ENCODE assay signal across 17 cellular contexts in genomic region chr7:25559581-25560367, GRCh38.
A peak's percentile ranks its signal among the peaks of the same experiment; 100 is the strongest.
DNase-seq lines count a peak whose midpoint lies in the region; ATAC-seq, FAIRE-seq and TF ChIP-seq lines count a peak whose summit lies in the region.
"Had no signal": no experiment of that assay in that cellular context is flagged by ENCODE, and none has a peak within 500 bp of the region (broad histone marks: within the 10 kb centered on the region; RNA-seq: fewer than 3 reads in every experiment).

No MANE protein-coding gene starts in this region.

- ATAC-seq in HepG2, result no peak
- no peak for ATAC-seq in right lobe of liver
- peak; percentile 28 for ATAC-seq in stimulated activated memory B cell treated with anti-CD40 and anti-IgM and Interleukin-4, amounts not matched to agents 10 μg/mL and 1 μg/mL and 100 μg/mL, for 72 hours
- ATAC-seq: GM23338 had no signal

- no peak overlapping the region for H3K23ac ChIP-seq in mesendoderm (ENCODE audit: low read length)

- H3K27me3 Mint-ChIP-seq in stimulated activated memory B cell treated with anti-CD40 and anti-IgM and Interleukin-4, amounts not matched to agents 10 μg/mL and 1 μg/mL and 100 μg/mL, for 72 hours, result peaks cover 31% of the 10 kb centered on the region
- peaks cover 7 to 15% of the 10 kb centered on the region in 2 donors for H3K27me3 Mint-ChIP-seq in CD8-positive, alpha-beta memory T cell

- H2AFZ ChIP-seq in HepG2 (ENCODE audit: low read length), result no peak overlapping the region
- H2AFZ ChIP-seq: GM23338 had no signal

- DNase-seq in HepG2 (ENCODE audit: low spot score), result no peak
- DNase-seq in right lobe of liver, result no peak
- peak; percentile 27 for DNase-seq in astrocyte of the hippocampus (ENCODE audit: low read depth, low spot score)
- DNase-seq in mesendoderm, result peak; percentile 85
- no peak for DNase-seq in CD8-positive, alpha-beta memory T cell
- no peak for DNase-seq in GDM1 (lab: John Stamatoyannopoulos, UW)
- no peak for DNase-seq in NCI-H1092 treated with DMSO at 0.1 percent for 48 hours (lab: John Stamatoyannopoulos, UW)
- DNase-seq: Calu3; CD4-positive, CD25-positive, alpha-beta regulatory T cell; DMS 273 treated with DMSO at 0.1 percent for 48 hours; H7 had no signal

- no peak for TF ChIP-seq RAD21 in HepG2 (CRISPR knock-in tag; IDR thresholded peaks at IDR 0.05)

- no peak overlapping the region for H3K27ac ChIP-seq in HepG2 (ENCODE audit: extremely low read length, insufficient read depth, low read length)
- no peak overlapping the region for H3K27ac ChIP-seq in right lobe of liver
- no peak overlapping the region for H3K27ac ChIP-seq in mesendoderm (ENCODE audit: low read depth, low read length)
- no peak overlapping the region for H3K27ac ChIP-seq in CD8-positive, alpha-beta memory T cell (ENCODE audit: low read depth, low read length)
- H3K27ac ChIP-seq: 22Rv1, BLaER1 had no signal

- no peak overlapping the region for H2BK5ac ChIP-seq in mesendoderm (ENCODE audit: low read length)

- POLR2A ChIA-PET in HepG2 (lab: Yijun Ruan, JAX), result no interaction called here
- POLR2A ChIA-PET in CD8-positive, alpha-beta memory T cell (lab: Charles Lee), result no interaction called here

- TF ChIP-seq POLR2A in HepG2 (IDR thresholded peaks at IDR 0.05; ENCODE audit: insufficient read depth in 1 of 2, low read depth in 2 of 2, low read length in 2 of 2), result no peak
- TF ChIP-seq POLR2A in right lobe of liver (IDR thresholded peaks at IDR 0.05), result no peak

- no peaks in the 10 kb centered on the region for H3K36me3 Mint-ChIP-seq in stimulated activated memory B cell treated with anti-CD40 and anti-IgM and Interleukin-4, amounts not matched to agents 10 μg/mL and 1 μg/mL and 100 μg/mL, for 72 hours
- no peaks in the 10 kb centered on the region for H3K36me3 Mint-ChIP-seq in CD8-positive, alpha-beta memory T cell
- H3K36me3 Mint-ChIP-seq: CD4-positive, CD25-positive, alpha-beta regulatory T cell had no signal

- H3K79me1 ChIP-seq in mesendoderm (ENCODE audit: low read length), result no peaks in the 10 kb centered on the region

- no peak overlapping the region for H3K27ac Mint-ChIP-seq in stimulated activated memory B cell treated with anti-CD40 and anti-IgM and Interleukin-4, amounts not matched to agents 10 μg/mL and 1 μg/mL and 100 μg/mL, for 72 hours
- H3K27ac Mint-ChIP-seq in CD8-positive, alpha-beta memory T cell, result no peak overlapping the region
- H3K27ac Mint-ChIP-seq: CD4-positive, CD25-positive, alpha-beta regulatory T cell; GM23338 had no signal

- peaks cover 2 to 27% of the 10 kb centered on the region in 2 experiments; a peak in 3 of 5 replicates for H3K27me3 ChIP-seq in HepG2 (ENCODE audit: control insufficient read depth in 1 of 2, insufficient read depth in 2 of 2, low read length in 2 of 2)
- no peaks in the 10 kb centered on the region for H3K27me3 ChIP-seq in right lobe of liver
- no peaks in the 10 kb centered on the region for H3K27me3 ChIP-seq in mesendoderm (ENCODE audit: insufficient read depth, low read length, poor library complexity)
- no peaks in the 10 kb centered on the region for H3K27me3 ChIP-seq in CD8-positive, alpha-beta memory T cell (ENCODE audit: insufficient read depth, low read length, poor library complexity, severe bottlenecking)
- H3K27me3 ChIP-seq: BLaER1 had no signal

- intact Hi-C loops in HepG2 (cut with micrococcal nuclease; ENCODE audit: unreplicated experiment), result loop anchor here (10.0 kb wide), 1 partner anchor 375 kb away; a partner anchor contains a TSS
- intact Hi-C loops in right lobe of liver (cut with DNase I), result loop anchor here (5.0 kb wide), 3 partner anchors 162 to 302 kb away; no protein-coding TSS in a partner anchor

- no TSS peak for BruUV-seq in HepG2 (replicated peaks; lab: Mats Ljungman, UMichigan)

- H3K4me2 ChIP-seq in HepG2 (ENCODE audit: low read depth, low read length) (no peak overlapping the region), mesendoderm (ENCODE audit: low read length) (no peak overlapping the region)
- H3K4me2 ChIP-seq: BLaER1, GM23338 had no signal

- no peak overlapping the region for H2AK5ac ChIP-seq in mesendoderm (ENCODE audit: low read length)

- no peaks in the 10 kb centered on the region for H3K36me3 ChIP-seq in HepG2 (replicated peaks in 1 of 2; ENCODE audit: control insufficient read depth in 1 of 2, insufficient read depth in 2 of 2, low read length in 2 of 2)
- H3K36me3 ChIP-seq in right lobe of liver, result no peaks in the 10 kb centered on the region
- no peaks in the 10 kb centered on the region for H3K36me3 ChIP-seq in mesendoderm (ENCODE audit: control insufficient read depth, insufficient read depth, low read length)
- no peaks in the 10 kb centered on the region for H3K36me3 ChIP-seq in CD8-positive, alpha-beta memory T cell (ENCODE audit: insufficient read depth, low read length)
- H3K36me3 ChIP-seq: BLaER1 had no signal

- H3K4me3 ChIP-seq in HepG2 (replicated peaks in 1 of 3; ENCODE audit: insufficient read depth in 1 of 3, low read depth in 2 of 3, low read length in 3 of 3), result no peak overlapping the region
- H3K4me3 ChIP-seq in right lobe of liver, result no peak overlapping the region
- H3K4me3 ChIP-seq in mesendoderm (ENCODE audit: low read length), result no peak overlapping the region
- no peak overlapping the region for H3K4me3 ChIP-seq in CD8-positive, alpha-beta memory T cell (ENCODE audit: low read length)
- H3K4me3 ChIP-seq: BLaER1, GM23338 had no signal

- H3K4me3 Mint-ChIP-seq in stimulated activated memory B cell treated with anti-CD40 and anti-IgM and Interleukin-4, amounts not matched to agents 10 μg/mL and 1 μg/mL and 100 μg/mL, for 72 hours, result no peak overlapping the region
- no peak overlapping the region for H3K4me3 Mint-ChIP-seq in CD8-positive, alpha-beta memory T cell
- H3K4me3 Mint-ChIP-seq: CD4-positive, CD25-positive, alpha-beta regulatory T cell; GM23338 had no signal

- 46% methylated on average over 16 of the region's 16 CpGs for WGBS in HepG2 (ENCODE audit: low lambda C conversion rate)
- WGBS in right lobe of liver (ENCODE audit: insufficient coverage, low coverage, low lambda C conversion rate, missing lambda C conversion rate), result 81% methylated on average over 16 of the region's 16 CpGs
- no CpG with 5 or more reads among the region's 16 CpGs for WGBS in mesendoderm (ENCODE audit: extremely low coverage, insufficient coverage, low lambda C conversion rate)

- no peaks in the 10 kb centered on the region for H3K4me1 ChIP-seq in HepG2 (ENCODE audit: insufficient read depth, low read length)
- H3K4me1 ChIP-seq in right lobe of liver, result no peaks in the 10 kb centered on the region
- H3K4me1 ChIP-seq in mesendoderm (ENCODE audit: control insufficient read depth, low read depth, low read length), result no peaks in the 10 kb centered on the region
- H3K4me1 ChIP-seq in CD8-positive, alpha-beta memory T cell (ENCODE audit: insufficient read depth, low read length), result peaks cover 6% of the 10 kb centered on the region

- H3K79me2 ChIP-seq in HepG2 (ENCODE audit: insufficient read depth, low read length) (no peaks in the 10 kb centered on the region), mesendoderm (ENCODE audit: control insufficient read depth, insufficient read depth, low read length) (no peaks in the 10 kb centered on the region)

- H3K56ac ChIP-seq in mesendoderm (ENCODE audit: low read length), result no peak overlapping the region

- no peaks in the 10 kb centered on the region for H3K9me3 Mint-ChIP-seq in stimulated activated memory B cell treated with anti-CD40 and anti-IgM and Interleukin-4, amounts not matched to agents 10 μg/mL and 1 μg/mL and 100 μg/mL, for 72 hours
- no peaks in the 10 kb centered on the region for H3K9me3 Mint-ChIP-seq in CD8-positive, alpha-beta memory T cell
- H3K9me3 Mint-ChIP-seq: CD4-positive, CD25-positive, alpha-beta regulatory T cell had no signal

- no peaks in the 10 kb centered on the region for H3K9me3 ChIP-seq in HepG2 (ENCODE audit: low read length)
- no peaks in the 10 kb centered on the region for H3K9me3 ChIP-seq in right lobe of liver
- H3K9me3 ChIP-seq in CD8-positive, alpha-beta memory T cell (ENCODE audit: low read length), result no peaks in the 10 kb centered on the region

- H4K8ac ChIP-seq in mesendoderm (ENCODE audit: low read depth, low read length), result no peak overlapping the region

- no peaks in the 10 kb centered on the region for H3K4me1 Mint-ChIP-seq in stimulated activated memory B cell treated with anti-CD40 and anti-IgM and Interleukin-4, amounts not matched to agents 10 μg/mL and 1 μg/mL and 100 μg/mL, for 72 hours
- H3K4me1 Mint-ChIP-seq in CD8-positive, alpha-beta memory T cell, result peaks cover 0 to 6% (median 0%) of the 10 kb centered on the region in 3 donors

- no peak overlapping the region for H2BK120ac ChIP-seq in mesendoderm (ENCODE audit: low read depth, low read length)

- in situ Hi-C loops in HepG2 (cut with HindIII; ENCODE audit: extremely low pct_ligation_motif_present, low pct_unique_long_range_greater_than_20kb), result loop anchor here (5.0 kb wide), 2 partner anchors 293 to 297 kb away; no protein-coding TSS in a partner anchor

- no peak overlapping the region for H2BK15ac ChIP-seq in mesendoderm (replicated peaks; ENCODE audit: low read depth)

- H3K9ac ChIP-seq in HepG2 (ENCODE audit: insufficient read depth, low read depth, low read length) (no peak overlapping the region), mesendoderm (ENCODE audit: low read length) (no peak overlapping the region)
- H3K9ac ChIP-seq: BLaER1 had no signal

- no peak for TF ChIP-seq CTCF in HepG2 (CRISPR knock-in tag; IDR thresholded peaks at IDR 0.05)
- TF ChIP-seq CTCF in right lobe of liver (IDR thresholded peaks at IDR 0.05), result no peak

- no peaks in the 10 kb centered on the region for H4K20me1 ChIP-seq in HepG2 (ENCODE audit: insufficient read depth, low read length)
- H4K20me1 ChIP-seq: BLaER1 had no signal

- no peak for FAIRE-seq in HepG2 (lab: Jason Lieb, UNC)
- FAIRE-seq: G401.6, GM12892 had no signal

- H3K18ac ChIP-seq in mesendoderm (ENCODE audit: low read length), result no peak overlapping the region

- CTCF ChIA-PET in HepG2 (lab: Yijun Ruan, JAX; ENCODE audit: low intra/inter-chr PET ratio, low total read pairs), result no interaction called here
- CTCF ChIA-PET in CD8-positive, alpha-beta memory T cell (lab: Charles Lee), result interaction anchor here (1.1 to 2.1 kb wide), 3 partner anchors 9 to 300 kb away, joined by 3 to 6 read pairs (median 4); no protein-coding TSS in a partner anchor

- H4K5ac ChIP-seq in mesendoderm (ENCODE audit: low read length), result no peak overlapping the region

- no peak overlapping the region for H3K4ac ChIP-seq in mesendoderm (ENCODE audit: low read depth, low read length)

- TF ChIP-seq EP300 in HepG2 (IDR thresholded peaks at IDR 0.05; ENCODE audit: low read depth in 2 of 2, low read length in 2 of 2) (no peak), HepG2 (CRISPR knock-in tag; IDR thresholded peaks at IDR 0.05; ENCODE audit: borderline replicate concordance) (no peak)

TF ChIP-seq in HepG2, 621 proteins besides CTCF, POLR2A, EP300 and RAD21 (continues in another document):
- TF ChIP-seq XBP1 (CRISPR knock-in tag; IDR thresholded peaks at IDR 0.05), result no peak

Comparison
In these comparisons a context has a peak if more than half of its experiments do, and no peak if none do; other contexts are left out.
1. DNase-seq: peak in astrocyte of the hippocampus (single experiment) and mesendoderm (single experiment); none in HepG2 (single experiment), right lobe of liver (0 of 3), CD8-positive, alpha-beta memory T cell (0 of 5), GDM1 (single experiment) and NCI-H1092 treated with DMSO at 0.1 percent for 48 hours (single experiment).